ENCODE assay signal across 31 cellular contexts in the genomic region with DNA sequence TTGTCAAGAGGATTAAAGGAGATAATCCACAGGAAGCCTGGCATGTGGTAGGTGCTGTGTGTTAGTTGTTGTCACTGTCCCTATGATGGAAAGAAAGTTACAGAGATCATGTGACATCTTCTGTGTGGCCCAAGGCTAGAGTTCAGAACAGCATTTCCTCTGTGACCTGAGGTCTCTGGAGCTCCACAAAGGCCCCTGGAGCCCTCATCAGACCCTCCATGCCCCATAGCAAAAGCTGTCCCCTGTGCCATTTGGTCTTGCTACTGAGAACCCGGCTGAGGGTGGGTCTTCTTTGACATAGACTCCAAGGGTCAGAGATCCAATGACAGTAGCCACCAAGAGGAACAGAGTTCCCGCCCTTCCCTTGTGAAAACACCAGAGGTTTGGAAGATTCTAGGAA. TPM values are rescaled to one million over a fixed set of nuclear protein-coding genes. Genes with fewer than 3 reads are reported as not detected.
"Had no signal": no experiment of that assay in that cellular context is flagged by ENCODE, and none has a peak within 500 bp of the region (broad histone marks: within the 10 kb centered on the region; RNA-seq: fewer than 3 reads in every experiment).

No MANE protein-coding gene starts in this region.

- H3K27me3 ChIP-seq: dorsolateral prefrontal cortex, esophagus squamous epithelium, gastrocnemius medialis, heart right ventricle, left lung had no signal

- H3K4me1 Mint-ChIP-seq: mesothelial cell of epicardium; naive thymus-derived CD4-positive, alpha-beta T cell had no signal

- H3K9me3 ChIP-seq: esophagus squamous epithelium, gastrocnemius medialis, heart right ventricle, left lung, lower lobe of right lung had no signal

- DNase-seq: dermis blood vessel endothelial cell; dorsolateral prefrontal cortex; effector CD4-positive, alpha-beta T cell; effector memory CD4-positive, alpha-beta T cell; erythroblast; esophagus squamous epithelium; foreskin fibroblast; foreskin melanocyte; gastrocnemius medialis; glutamatergic neuron; head of caudate nucleus; heart right ventricle; hippocampal formation; left cardiac atrium; left lung; left ventricle myocardium superior; lower lobe of right lung; mesenchymal stem cell; naive thymus-derived CD4-positive, alpha-beta T cell had no signal

- H3K27ac ChIP-seq: coronary artery, dorsolateral prefrontal cortex, epithelial cell of prostate, esophagus squamous epithelium, gastrocnemius medialis, heart right ventricle, left lung, lower lobe of right lung had no signal

- ATAC-seq: gastrocnemius medialis; heart right ventricle; left cardiac atrium; left lung; lower lobe of right lung; naive thymus-derived CD4-positive, alpha-beta T cell had no signal

- H3K4me3 ChIP-seq: coronary artery, dorsolateral prefrontal cortex, esophagus squamous epithelium, gastrocnemius medialis, heart right ventricle, left lung, lower lobe of right lung had no signal

- H3K4me3 Mint-ChIP-seq: mesothelial cell of epicardium; naive thymus-derived CD4-positive, alpha-beta T cell had no signal

- FAIRE-seq: islet of Langerhans, keratinocyte had no signal

- H3K36me3 ChIP-seq: lower lobe of right lung had no signal

- H3K4me1 ChIP-seq: gastrocnemius medialis, left lung, lower lobe of right lung had no signal

- H3K27ac Mint-ChIP-seq: mesothelial cell of epicardium; naive thymus-derived CD4-positive, alpha-beta T cell had no signal

- H3K27me3 Mint-ChIP-seq: naive thymus-derived CD4-positive, alpha-beta T cell had no signal

- H3K9me3 Mint-ChIP-seq: naive thymus-derived CD4-positive, alpha-beta T cell had no signal

RNA-seq across cellular contexts. Expression of a gene that starts 8.1 kb away (rescaled TPM):
- total RNA-seq: dermis blood vessel endothelial cell; dorsolateral prefrontal cortex; esophagus mucosa; esophagus squamous epithelium; gastrocnemius medialis; glomerular endothelial cell; heart right ventricle; kidney epithelial cell; left cardiac atrium; left ventricle myocardium superior; lower lobe of right lung; lung microvascular endothelial cell; mesenteric fat pad; mesothelial cell of epicardium; mononuclear cell; naive thymus-derived CD4-positive, alpha-beta T cell had no signal
- polyA plus RNA-seq: heart right ventricle; keratinocyte; naive thymus-derived CD4-positive, alpha-beta T cell had no signal

RNA-seq across cellular contexts. Expression of a gene that starts 27.4 kb away (rescaled TPM):
- total RNA-seq: dermis blood vessel endothelial cell; dorsolateral prefrontal cortex; esophagus squamous epithelium; gastrocnemius medialis; glomerular endothelial cell; kidney epithelial cell; left cardiac atrium; left lung; left ventricle myocardium superior; lower leg skin; lower lobe of right lung; lung microvascular endothelial cell; mesothelial cell of epicardium; mononuclear cell; naive thymus-derived CD4-positive, alpha-beta T cell had no signal
- polyA plus RNA-seq: keratinocyte; naive thymus-derived CD4-positive, alpha-beta T cell had no signal

RNA-seq across cellular contexts. Expression of a gene that starts 45.7 kb away (rescaled TPM):
- total RNA-seq: dermis blood vessel endothelial cell, esophagus mucosa, esophagus squamous epithelium, glomerular endothelial cell, kidney epithelial cell, left cardiac atrium, left ventricle myocardium superior, lower leg skin, lower lobe of right lung, lung microvascular endothelial cell had no signal
- polyA plus RNA-seq: keratinocyte; naive thymus-derived CD4-positive, alpha-beta T cell had no signal
